Comparison of ENCODE assay signal across 8 cellular contexts in the genomic region with DNA sequence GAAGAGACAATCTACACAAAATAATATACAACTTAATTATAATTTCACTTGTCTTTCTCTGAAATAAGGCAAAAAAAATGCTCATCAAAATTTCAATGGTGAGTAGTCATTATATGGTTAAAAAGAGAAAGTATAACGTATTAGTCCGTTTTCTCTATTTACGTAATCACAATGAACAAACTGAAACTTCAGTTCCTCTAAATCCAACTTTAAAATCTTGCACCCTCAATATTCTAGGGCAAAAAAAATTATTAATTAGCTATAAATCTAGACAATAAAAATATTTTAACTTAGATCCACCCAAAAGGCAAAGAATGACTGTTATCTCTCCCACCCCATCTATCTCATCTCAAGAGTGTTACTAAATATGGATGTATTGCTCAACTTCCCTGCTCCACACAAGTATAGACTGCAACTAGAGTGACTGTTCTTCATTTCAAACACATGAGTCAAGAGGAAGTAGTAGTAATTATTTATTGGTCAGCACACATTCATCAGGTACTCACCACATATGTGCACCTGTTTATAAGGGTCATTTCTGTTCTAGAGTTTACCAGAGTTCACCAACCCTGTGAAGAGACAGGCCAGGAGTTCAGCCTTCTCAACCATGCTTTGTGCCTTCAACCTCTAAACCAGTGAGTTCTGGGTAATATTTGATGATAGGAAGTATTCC. TPM values are rescaled to one million over a fixed set of nuclear protein-coding genes. Genes with fewer than 3 reads are reported as not detected.
DNase-seq lines count a peak whose midpoint lies in the region; ATAC-seq and TF ChIP-seq lines count a peak whose summit lies in the region.

No MANE protein-coding gene starts in this region.

- no peaks in the 10 kb centered on the region for H3K27me3 ChIP-seq in MG63
- no peaks in the 10 kb centered on the region for H3K27me3 ChIP-seq in lung (ENCODE audit: control insufficient read depth, insufficient read depth)

- H3K4me3 ChIP-seq in MG63 (peak overlapping the region; percentile 11; the same call in 1 of the 2 replicates), lung (no peak overlapping the region)

- H3K4me3 Mint-ChIP-seq in activated naive CD4-positive, alpha-beta T cell treated with anti-CD3 and anti-CD28 coated beads for 36 hours, result peak overlapping the region; percentile 6

- TF ChIP-seq CTCF in lung (IDR thresholded peaks at IDR 0.05; ENCODE audit: control extremely low read depth, extremely low read depth), result no peak
- TF ChIP-seq CTCF in GM10248 (IDR thresholded peaks at IDR 0.05; ENCODE audit: control extremely low read depth, extremely low read depth, low read depth, missing control alignments), result no peak

- H3K36me3 ChIP-seq in MG63 (peaks cover 8% of the 10 kb centered on the region; the same call in 1 of the 2 replicates), lung (ENCODE audit: control insufficient read depth in 2 of 2, insufficient read depth in 2 of 2, low read length in 2 of 2) (peaks cover 0 to 3% of the 10 kb centered on the region in 2 donors)

- peaks cover 0 to 32% of the 10 kb centered on the region in 2 donors for H3K4me1 ChIP-seq in lung (ENCODE audit: control insufficient read depth in 2 of 2, insufficient read depth in 2 of 2, low read length in 2 of 2)

- H3K27me3 Mint-ChIP-seq in activated naive CD4-positive, alpha-beta T cell treated with anti-CD3 and anti-CD28 coated beads for 36 hours (ENCODE audit: low read depth), result no peaks in the 10 kb centered on the region

- H3K9me3 ChIP-seq in MG63, result no peaks in the 10 kb centered on the region; the same call in 1 of the 2 replicates
- no peaks in the 10 kb centered on the region for H3K9me3 ChIP-seq in lung (ENCODE audit: control insufficient read depth in 2 of 2, insufficient read depth in 1 of 2, low read length in 1 of 2)

- H3K27ac Mint-ChIP-seq in activated naive CD4-positive, alpha-beta T cell treated with anti-CD3 and anti-CD28 coated beads for 36 hours, result peak overlapping the region; percentile 98

- H3K9me3 Mint-ChIP-seq in activated naive CD4-positive, alpha-beta T cell treated with anti-CD3 and anti-CD28 coated beads for 36 hours, result peaks cover 2% of the 10 kb centered on the region

- peaks cover 15% of the 10 kb centered on the region for H3K36me3 Mint-ChIP-seq in activated naive CD4-positive, alpha-beta T cell treated with anti-CD3 and anti-CD28 coated beads for 36 hours (ENCODE audit: low read depth)

- WGBS in lung, 2 donors, result 9 to 10% methylated on average over 3 of the region's 3 CpGs

- peak overlapping the region in 1 of 2 donors; percentile 94 for H3K27ac ChIP-seq in lung (ENCODE audit: low read depth in 1 of 2, low read length in 1 of 2)

- peaks cover 63% of the 10 kb centered on the region for H3K4me1 Mint-ChIP-seq in activated naive CD4-positive, alpha-beta T cell treated with anti-CD3 and anti-CD28 coated beads for 36 hours (ENCODE audit: low read depth)

- intact Hi-C loops in activated naive CD4-positive, alpha-beta T cell treated with anti-CD3 and anti-CD28 coated beads for 36 hours (cut with micrococcal nuclease), result loop anchor here (1.0 to 5.0 kb wide), 13 partner anchors 13 to 861 kb away; no protein-coding TSS in a partner anchor

- POLR2A ChIA-PET in GM10248 (lab: Yijun Ruan, JAX), result no interaction called here

- peak; percentile 89 for ATAC-seq in lung (ENCODE audit: insufficient read depth, low FRiP score)

- DNase-seq in activated naive CD4-positive, alpha-beta T cell treated with anti-CD3 and anti-CD28 coated beads for 36 hours, result no peak
- DNase-seq in activated naive CD4-positive, alpha-beta T cell (lab: John Stamatoyannopoulos, UW), result no peak
- no peak for DNase-seq in MG63
- peak; percentile 97 for DNase-seq in amniotic epithelial cell (ENCODE audit: low read depth)
- no peak for DNase-seq in lung (ENCODE audit: low spot score)
- no peak for DNase-seq in stimulated activated naive CD4-positive, alpha-beta T cell treated with Interleukin-2 at 50 U/mL for 16 hours (lab: John Stamatoyannopoulos, UW)
- no peak for DNase-seq in islet precursor cell
- no peak for DNase-seq in GM10248 (ENCODE audit: extremely low spot score)

- CTCF ChIA-PET in activated naive CD4-positive, alpha-beta T cell treated with anti-CD3 and anti-CD28 coated beads for 36 hours (lab: Charles Lee), result interaction anchor here (1.2 to 3.2 kb wide), 4 partner anchors 10 to 35 kb away, joined by 3 to 21 read pairs (median 4); no protein-coding TSS in a partner anchor
- CTCF ChIA-PET in GM10248 (lab: Yijun Ruan, JAX), result no interaction called here

RNA-seq across cellular contexts. Expression of a gene that starts 36.4 kb away (rescaled TPM):
- 10 to 100 TPM; 43.1 TPM for total RNA-seq in activated naive CD4-positive, alpha-beta T cell treated with anti-CD3 and anti-CD28 coated beads for 36 hours
- total RNA-seq in MG63 (2014; rRNA removed; shearing (Covaris generic); ENCODE audit: low replicate concordance), result 28.1 and 34.2 TPM in 2 replicates
- 10 to 100 TPM; 13.8 to 18.7 TPM for total RNA-seq in lung
- 1 to 10 TPM; 8.5 to 8.6 TPM for polyA plus RNA-seq in lung
